ENCODE assay signal across 15 cellular contexts in genomic region chr5:14487896-14488570, GRCh38.
DNase-seq lines count a peak whose midpoint lies in the region; ATAC-seq and TF ChIP-seq lines count a peak whose summit lies in the region.
"Had no signal": no experiment of that assay in that cellular context is flagged by ENCODE, and none has a peak within 500 bp of the region (broad histone marks: within the 10 kb centered on the region; RNA-seq: fewer than 3 reads in every experiment).

No MANE protein-coding gene starts in this region.

- H3K4me1 ChIP-seq in CD8-positive, alpha-beta memory T cell (ENCODE audit: insufficient read depth, low read length): no peaks in the 10 kb centered on the region

- ATAC-seq in GM21360 (IDR thresholded peaks at IDR 0.05; ENCODE audit: unreplicated experiment) (no peak), GM19324 (IDR thresholded peaks at IDR 0.05; ENCODE audit: low FRiP score, unreplicated experiment) (no peak)

- H3K9me3 ChIP-seq in CD8-positive, alpha-beta memory T cell (ENCODE audit: low read length): no peaks in the 10 kb centered on the region

- no peaks in the 10 kb centered on the region for H3K27me3 ChIP-seq in H7 (ENCODE audit: control insufficient read depth, insufficient read depth, low read length)
- no peaks in the 10 kb centered on the region for H3K27me3 ChIP-seq in CD8-positive, alpha-beta memory T cell (ENCODE audit: insufficient read depth, low read length, poor library complexity, severe bottlenecking)

- no peak for TF ChIP-seq CTCF in chondrocyte (IDR thresholded peaks at IDR 0.05)

- no peak overlapping the region for H3K4me3 Mint-ChIP-seq in chondrocyte (ENCODE audit: unreplicated experiment)
- H3K4me3 Mint-ChIP-seq in CD8-positive, alpha-beta memory T cell: no peak overlapping the region

- H3K4me1 Mint-ChIP-seq in chondrocyte (ENCODE audit: low read depth): peaks cover 3% of the 10 kb centered on the region
- H3K4me1 Mint-ChIP-seq in CD8-positive, alpha-beta memory T cell: no peaks in the 10 kb centered on the region

- peaks cover 51% of the 10 kb centered on the region for H3K36me3 Mint-ChIP-seq in chondrocyte (ENCODE audit: low read depth)
- peaks cover 0 to 4% (median 2%) of the 10 kb centered on the region in 3 donors for H3K36me3 Mint-ChIP-seq in CD8-positive, alpha-beta memory T cell

- H3K36me3 ChIP-seq in H7 (replicated peaks; ENCODE audit: control insufficient read depth, insufficient read depth, low read length): peaks cover 20% of the 10 kb centered on the region
- no peaks in the 10 kb centered on the region for H3K36me3 ChIP-seq in CD8-positive, alpha-beta memory T cell (ENCODE audit: insufficient read depth, low read length)

- H3K27ac ChIP-seq in CD8-positive, alpha-beta memory T cell (ENCODE audit: low read depth, low read length): no peak overlapping the region
- H3K27ac ChIP-seq: C4-2B had no signal

- no peak overlapping the region for H3K4me3 ChIP-seq in H7 (ENCODE audit: insufficient read depth, low read depth, low read length)
- no peak overlapping the region for H3K4me3 ChIP-seq in CD8-positive, alpha-beta memory T cell (ENCODE audit: low read length)

- POLR2A ChIA-PET in CD8-positive, alpha-beta memory T cell (lab: Charles Lee): no interaction called here

- DNase-seq in AG20443 (ENCODE audit: low spot score): peak; percentile 16
- DNase-seq in H7: peak; percentile 72
- peak; percentile 94 for DNase-seq in chondrocyte (ENCODE audit: low spot score)
- peak; percentile 51 for DNase-seq in islet precursor cell
- DNase-seq in CD8-positive, alpha-beta memory T cell: no peak
- DNase-seq in cerebellar cortex (ENCODE audit: low spot score): no peak
- DNase-seq: DMS 273 treated with DMSO at 0.1 percent for 48 hours, KBM-7, NCI-H1048, NCI-H1436 treated with DMSO at 0.1 percent for 48 hours, NCI-H2029 treated with DMSO at 0.1 percent for 48 hours, NCI-H510A treated with DMSO at 0.1 percent for 48 hours had no signal

- H3K27ac Mint-ChIP-seq in chondrocyte (ENCODE audit: unreplicated experiment): peak overlapping the region; percentile 38
- peak overlapping the region in 1 of 8 donors; percentile 34 for H3K27ac Mint-ChIP-seq in CD8-positive, alpha-beta memory T cell

- CTCF ChIA-PET in CD8-positive, alpha-beta memory T cell (lab: Charles Lee): no interaction called here

- H3K9me3 Mint-ChIP-seq in chondrocyte (ENCODE audit: low read depth): no peaks in the 10 kb centered on the region
- no peaks in the 10 kb centered on the region for H3K9me3 Mint-ChIP-seq in CD8-positive, alpha-beta memory T cell

- H3K27me3 Mint-ChIP-seq in chondrocyte (ENCODE audit: low read depth): no peaks in the 10 kb centered on the region
- no peaks in the 10 kb centered on the region for H3K27me3 Mint-ChIP-seq in CD8-positive, alpha-beta memory T cell

Comparison
In these comparisons a context has a peak if more than half of its experiments do, and no peak if none do; other contexts are left out.
1. DNase-seq: peak in AG20443 (single experiment), H7 (single experiment), chondrocyte (single experiment) and islet precursor cell (single experiment); none in CD8-positive, alpha-beta memory T cell (0 of 5) and cerebellar cortex (single experiment).